Comparison of ENCODE assay signal across 29 cellular contexts in the genomic region with DNA sequence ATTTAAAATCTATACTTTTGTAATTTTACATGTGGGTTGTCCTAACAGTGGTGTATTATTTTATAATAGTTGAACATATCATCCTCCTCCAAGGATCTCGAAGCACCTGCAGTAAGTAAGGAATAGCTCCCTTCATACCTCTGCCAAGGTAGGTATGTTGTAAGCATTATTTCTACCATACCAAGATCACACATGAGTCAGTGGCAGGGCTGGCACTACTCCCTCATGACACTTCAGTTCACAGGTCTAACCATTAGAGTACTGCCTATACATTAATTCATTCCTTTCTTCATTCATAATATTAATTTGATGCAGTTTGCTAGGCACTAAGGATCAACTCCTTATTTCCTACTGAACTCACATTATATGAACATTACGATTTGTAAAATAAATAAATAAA. TPM values are rescaled to one million over a fixed set of nuclear protein-coding genes. Genes with fewer than 3 reads are reported as not detected.
DNase-seq lines count a peak whose midpoint lies in the region; ATAC-seq and TF ChIP-seq lines count a peak whose summit lies in the region.
"Had no signal": no experiment of that assay in that cellular context is flagged by ENCODE, and none has a peak within 500 bp of the region (broad histone marks: within the 10 kb centered on the region; RNA-seq: fewer than 3 reads in every experiment).

No MANE protein-coding gene starts in this region.

- H3K4me3 ChIP-seq in breast epithelium, result no peak overlapping the region
- no peak overlapping the region for H3K4me3 ChIP-seq in PC-3 (ENCODE audit: low read length)
- H3K4me3 ChIP-seq in mammary epithelial cell (replicated peaks in 1 of 3; ENCODE audit: insufficient read depth in 1 of 3, low read depth in 2 of 3, low read length in 3 of 3), result no peak overlapping the region
- H3K4me3 ChIP-seq in MM.1S (ENCODE audit: low read length), result no peak overlapping the region
- H3K4me3 ChIP-seq: heart right ventricle, neural progenitor cell, right atrium auricular region, SJSA1 had no signal

- H2AFZ ChIP-seq in PC-3 (ENCODE audit: low read length) (no peak overlapping the region), mammary epithelial cell (ENCODE audit: low read depth, low read length) (no peak overlapping the region), MM.1S (ENCODE audit: low read length) (no peak overlapping the region)
- H2AFZ ChIP-seq: neural progenitor cell had no signal

- dilution Hi-C loops in mammary epithelial cell (cut with HindIII; ENCODE audit: low sequenced_read_pairs), result no loop called here

- H3K4me3 Mint-ChIP-seq in MCF 10A (ENCODE audit: unreplicated experiment), result no peak overlapping the region
- H3K4me3 Mint-ChIP-seq: activated CD8-positive, alpha-beta T cell treated with anti-CD3 and anti-CD28 coated beads for 36 hours; activated naive CD8-positive, alpha-beta T cell; H9; neural progenitor cell had no signal

- peaks cover 6% of the 10 kb centered on the region for H3K36me3 Mint-ChIP-seq in MCF 10A (ENCODE audit: insufficient read depth, unreplicated experiment)
- H3K36me3 Mint-ChIP-seq: neural progenitor cell had no signal

- TF ChIP-seq CTCF in MCF 10A (IDR thresholded peaks at IDR 0.05; ENCODE audit: unreplicated experiment) (no peak), breast epithelium (IDR thresholded peaks at IDR 0.05) (no peak), PC-3 (conservative IDR thresholded peaks at IDR 0.05; ENCODE audit: low read depth, low read length) (no peak), mammary epithelial cell (conservative IDR thresholded peaks at IDR 0.05 in 1 of 2, IDR thresholded peaks at IDR 0.05 in 1 of 2; ENCODE audit: extremely low read depth in 1 of 2, insufficient read depth in 1 of 2, low read depth in 1 of 2, low read length in 2 of 2) (no peak), MM.1S (IDR thresholded peaks at IDR 0.05; ENCODE audit: low read length) (no peak)

- H3K27ac ChIP-seq in breast epithelium (no peak overlapping the region), PC-3 (ENCODE audit: low read length) (peak overlapping the region; percentile 98), mammary epithelial cell (ENCODE audit: insufficient read depth, low read depth, low read length) (peak overlapping the region; percentile 63), MM.1S (ENCODE audit: low read length) (no peak overlapping the region)
- H3K27ac ChIP-seq: heart right ventricle, neural progenitor cell, right atrium auricular region, SJSA1 had no signal

- no peak for ATAC-seq in PC-3
- ATAC-seq: activated CD8-positive, alpha-beta T cell treated with anti-CD3 and anti-CD28 coated beads for 36 hours; heart right ventricle had no signal

- H3K27ac Mint-ChIP-seq in MCF 10A (ENCODE audit: low read depth, unreplicated experiment), result no peak overlapping the region
- H3K27ac Mint-ChIP-seq: activated CD8-positive, alpha-beta T cell treated with anti-CD3 and anti-CD28 coated beads for 36 hours; H9; neural progenitor cell had no signal

- POLR2A ChIA-PET in MCF 10A (lab: Yijun Ruan, JAX) (interaction anchor here (0.9 to 3.7 kb wide), 8 partner anchors 21 to 346 kb away, joined by 3 to 68 read pairs (median 12); partner anchors contain the start of genes CCNL1, SSR3 and TIPARP), PC-3 (lab: Charles Lee; ENCODE audit: unreplicated experiment) (no interaction called here)

- no peak overlapping the region for H3K4me2 ChIP-seq in PC-3 (ENCODE audit: low read length)
- H3K4me2 ChIP-seq in mammary epithelial cell (ENCODE audit: insufficient read depth, low read depth, low read length), result no peak overlapping the region
- H3K4me2 ChIP-seq in MM.1S (ENCODE audit: low read depth, low read length), result no peak overlapping the region
- H3K4me2 ChIP-seq: neural progenitor cell had no signal

- peaks cover 6% of the 10 kb centered on the region for H3F3A ChIP-seq in PC-3 (ENCODE audit: low read length, unreplicated experiment)
- peaks cover 30% of the 10 kb centered on the region for H3F3A ChIP-seq in MM.1S (ENCODE audit: insufficient read depth, low read length)

- no peaks in the 10 kb centered on the region for H3K9me3 Mint-ChIP-seq in MCF 10A (ENCODE audit: unreplicated experiment)
- H3K9me3 Mint-ChIP-seq: CD4-positive, alpha-beta memory T cell; H9; neural progenitor cell had no signal

- H4K20me1 ChIP-seq in PC-3 (ENCODE audit: low read length) (no peaks in the 10 kb centered on the region), mammary epithelial cell (ENCODE audit: insufficient read depth, low read length) (no peaks in the 10 kb centered on the region), MM.1S (ENCODE audit: insufficient read depth, low read length) (no peaks in the 10 kb centered on the region)

- 92% methylated on average over 2 of the region's 2 CpGs for WGBS in mammary epithelial cell (ENCODE audit: low coverage, missing lambda C conversion rate)

- in situ Hi-C loops in mammary epithelial cell (cut with MboI; ENCODE audit: low sequenced_read_pairs in 2 of 2), result loop anchor here in 1 of 2 donors (5.0 to 10.0 kb wide), 3 partner anchors 129 to 323 kb away; no protein-coding TSS in a partner anchor

- H3K79me2 ChIP-seq in PC-3 (ENCODE audit: low read length) (peaks cover 56% of the 10 kb centered on the region), mammary epithelial cell (ENCODE audit: insufficient read depth, low read length) (peaks cover 22% of the 10 kb centered on the region), MM.1S (ENCODE audit: low read length) (no peaks in the 10 kb centered on the region)

- BruUV-seq in MCF 10A (replicated peaks; lab: Mats Ljungman, UMichigan), result no TSS peak
- BruUV-seq in PC-3 (replicated peaks; lab: Mats Ljungman, UMichigan), result no TSS peak
- BruUV-seq in mammary epithelial cell (replicated peaks; lab: Mats Ljungman, UMichigan), result no TSS peak

- H3K9me3 ChIP-seq in breast epithelium, result no peaks in the 10 kb centered on the region
- no peaks in the 10 kb centered on the region for H3K9me3 ChIP-seq in PC-3 (ENCODE audit: low read length)
- H3K9me3 ChIP-seq in mammary epithelial cell (replicated peaks; ENCODE audit: insufficient read depth, low read length), result peaks cover 6% of the 10 kb centered on the region
- H3K9me3 ChIP-seq in MM.1S (replicated peaks; ENCODE audit: insufficient read depth, low read length), result no peaks in the 10 kb centered on the region
- H3K9me3 ChIP-seq: heart right ventricle, right atrium auricular region, SJSA1 had no signal

- intact Hi-C loops in MCF 10A (cut with micrococcal nuclease), result no loop called here
- intact Hi-C loops in breast epithelium (cut with DNase I; ENCODE audit: low total_unique reads), result no loop called here
- intact Hi-C loops in PC-3 (cut with micrococcal nuclease), result no loop called here
- intact Hi-C loops in mammary epithelial cell (cut with micrococcal nuclease), result loop anchor here (5.0 to 10.0 kb wide), 2 partner anchors 89 to 262 kb away; no protein-coding TSS in a partner anchor

- H3K9me2 ChIP-seq in PC-3 (replicated peaks; ENCODE audit: low read length) (no peaks in the 10 kb centered on the region), MM.1S (replicated peaks; ENCODE audit: insufficient read depth, low read length) (no peaks in the 10 kb centered on the region)

- H3K36me3 ChIP-seq in breast epithelium, result no peaks in the 10 kb centered on the region
- H3K36me3 ChIP-seq in PC-3 (ENCODE audit: low read depth, low read length), result no peaks in the 10 kb centered on the region
- no peaks in the 10 kb centered on the region for H3K36me3 ChIP-seq in mammary epithelial cell (ENCODE audit: insufficient read depth, low read length)
- no peaks in the 10 kb centered on the region for H3K36me3 ChIP-seq in MM.1S (replicated peaks; ENCODE audit: insufficient read depth, low read length)
- H3K36me3 ChIP-seq: heart right ventricle, neural progenitor cell, right atrium auricular region, SJSA1 had no signal

- peak; percentile 72 for DNase-seq in MCF 10A (ENCODE audit: unreplicated experiment)
- no peak for DNase-seq in breast epithelium (ENCODE audit: low spot score in 2 of 2)
- DNase-seq in PC-3, result peak; percentile 64
- DNase-seq in mammary epithelial cell, result peak; percentile 53
- no peak for DNase-seq in SK-N-DZ (ENCODE audit: low spot score)
- no peak for DNase-seq in RPMI8226
- DNase-seq in MM.1S, result no peak
- DNase-seq in kidney glomerular epithelial cell (lab: John Stamatoyannopoulos, UW), result no peak
- DNase-seq: activated CD4-positive, alpha-beta T cell treated with anti-CD3 and anti-CD28 coated beads for 1 hour; activated CD8-positive, alpha-beta memory T cell treated with anti-CD3 and anti-CD28 coated beads, Interleukin-2, amount 50 U/mL, for 48 hours; activated CD8-positive, alpha-beta T cell treated with anti-CD3 and anti-CD28 coated beads for 36 hours; activated effector memory CD4-positive, alpha-beta T cell treated with Interleukin-2 at 50 U/mL for 16 hours; CD4-positive, alpha-beta memory T cell; effector CD4-positive, alpha-beta T cell; erythroblast; H9; heart right ventricle; KG1; kidney; NCI-H1436 treated with DMSO at 0.1 percent for 48 hours; NCI-H2107; NCI-H345; posterior cingulate gyrus; small intestine; stimulated activated naive CD4-positive, alpha-beta T cell treated with Interleukin-2 at 50 U/mL for 16 hours had no signal

- H3K27me3 ChIP-seq in breast epithelium (no peaks in the 10 kb centered on the region), PC-3 (ENCODE audit: low read length) (no peaks in the 10 kb centered on the region), mammary epithelial cell (ENCODE audit: insufficient read depth, low read length) (no peaks in the 10 kb centered on the region), MM.1S (replicated peaks; ENCODE audit: insufficient read depth, low read length) (no peaks in the 10 kb centered on the region)
- H3K27me3 ChIP-seq: heart right ventricle, right atrium auricular region, SJSA1 had no signal

- H3K9ac ChIP-seq in PC-3 (ENCODE audit: low read length), result peak overlapping the region; percentile 95; the same call in 1 of the 2 replicates
- H3K9ac ChIP-seq in mammary epithelial cell (ENCODE audit: insufficient read depth, low read length), result no peak overlapping the region
- H3K9ac ChIP-seq in MM.1S (ENCODE audit: low read length), result no peak overlapping the region
- H3K9ac ChIP-seq: neural progenitor cell had no signal

- H3K4me1 ChIP-seq in breast epithelium (peaks cover 0 to 6% of the 10 kb centered on the region in 2 donors), PC-3 (ENCODE audit: insufficient read depth, low read length) (peaks cover 62% of the 10 kb centered on the region), mammary epithelial cell (ENCODE audit: insufficient read depth, low read length) (peaks cover 61% of the 10 kb centered on the region), MM.1S (ENCODE audit: low read length) (peaks cover 26% of the 10 kb centered on the region)
- H3K4me1 ChIP-seq: neural progenitor cell had no signal

- CTCF ChIA-PET in MCF 10A (lab: Yijun Ruan, JAX), result interaction anchor here (1.8 to 2.1 kb wide), 2 partner anchors 139 to 323 kb away, joined by 3 to 7 read pairs; no protein-coding TSS in a partner anchor
- CTCF ChIA-PET in PC-3 (lab: Charles Lee), result no interaction called here
- CTCF ChIA-PET in mammary epithelial cell (lab: Charles Lee; ENCODE audit: low non-redundant PET), result no interaction called here

- TF ChIP-seq POLR2A in breast epithelium (IDR thresholded peaks at IDR 0.05), result no peak

- H3K4me1 Mint-ChIP-seq in MCF 10A (ENCODE audit: insufficient read depth, unreplicated experiment), result peaks cover 41% of the 10 kb centered on the region

- H3K27me3 Mint-ChIP-seq in MCF 10A (ENCODE audit: insufficient read depth, unreplicated experiment), result no peaks in the 10 kb centered on the region
- H3K27me3 Mint-ChIP-seq: activated CD8-positive, alpha-beta T cell treated with anti-CD3 and anti-CD28 coated beads for 36 hours; activated naive CD8-positive, alpha-beta T cell; CD4-positive, alpha-beta memory T cell had no signal

RNA-seq across cellular contexts. Expression of gene LEKR1, which starts 11.9 kb away (rescaled TPM):
- 1.3 and 2.2 TPM in 2 replicates for total RNA-seq in MCF 10A (2022)
- 1 to 10 TPM; 1.6 to 8.0 (median 2.3) TPM for total RNA-seq in breast epithelium
- 0.15 and 0.98 TPM in 2 replicates for total RNA-seq in PC-3 (2014; rRNA removed)
- total RNA-seq in mammary epithelial cell, result under 1 TPM; 0.83 to 0.87 TPM
- 0.03 TPM for polyA plus RNA-seq in mammary epithelial cell
- polyA minus RNA-seq in mammary epithelial cell, result not detected
- polyA plus RNA-seq in SK-N-DZ (2014; cell fraction: cytosol; rRNA removed), result not detected in 2 replicates
- polyA plus RNA-seq in SK-N-DZ (2014; cell fraction: nucleus; rRNA removed), result not detected in 2 replicates
- total RNA-seq: H9 had no signal

Comparison
In these comparisons a context has a peak if more than half of its experiments do, and no peak if none do; other contexts are left out.
1. DNase-seq: peak in MCF 10A (single experiment), PC-3 (single experiment) and mammary epithelial cell (single experiment); none in breast epithelium (0 of 2), SK-N-DZ (single experiment), RPMI8226 (single experiment), MM.1S (single experiment) and kidney glomerular epithelial cell (single experiment).
2. H3K27ac ChIP-seq: peak in PC-3 (single experiment) and mammary epithelial cell (single experiment); none in breast epithelium (0 of 2) and MM.1S (single experiment).